In genomic region chr1:43760745-43761343, GRCh38 we compare ENCODE assay signal across 10 cellular contexts.
"Had no signal": no experiment of that assay in that cellular context is flagged by ENCODE, and none has a peak within 500 bp of the region (broad histone marks: within the 10 kb centered on the region; RNA-seq: fewer than 3 reads in every experiment).

No MANE protein-coding gene starts in this region.

- H3K27me3 ChIP-seq: left lung, thyroid gland, uterus had no signal

- H3K4me1 ChIP-seq: uterus had no signal

- ATAC-seq: activated T-helper 17 cell treated with anti-CD3 and anti-CD28 coated beads, Interleukin-2, amount 50 U/mL, for 72 hours; esophagus mucosa; left lung had no signal

- H3K27ac ChIP-seq: left lung, thyroid gland, uterus had no signal

- H3K36me3 ChIP-seq: left lung, thyroid gland, uterus had no signal

- DNase-seq: activated CD4-positive, alpha-beta T cell treated with anti-CD3 and anti-CD28 coated beads, Interleukin-2, amount 10 ng/mL, durations not matched to agents 7 days and 5 days; activated CD8-positive, alpha-beta memory T cell treated with anti-CD3 and anti-CD28 coated beads for 24 hours; activated naive CD4-positive, alpha-beta T cell treated with anti-CD3 and anti-CD28 coated beads, Interleukin-2, amount 10 ng/mL, durations not matched to agents 7 days and 5 days; cerebellar nuclear complex; left lung; T-helper 9 cell; thyroid gland; uterus had no signal

- H3K4me3 ChIP-seq: left lung, thyroid gland, uterus had no signal

- H3K9me3 ChIP-seq: left lung, thyroid gland, uterus had no signal
